8 cellular contexts compared by ENCODE assay signal in genomic region chr9:97237951-97238851, GRCh38.
DNase-seq lines count a peak whose midpoint lies in the region; ATAC-seq and TF ChIP-seq lines count a peak whose summit lies in the region.

No MANE protein-coding gene starts in this region.

- TF ChIP-seq CTCF in mucosa of descending colon (IDR thresholded peaks at IDR 0.05) = no peak

- peak overlapping the region; percentile 15 for H3K4me3 ChIP-seq in mucosa of descending colon

- H3K4me3 Mint-ChIP-seq in activated T-cell treated with anti-CD3 and anti-CD28 coated beads, Interleukin-2, amount 50 U/mL, for 4 hours = peak overlapping the region; percentile 91

- no peaks in the 10 kb centered on the region for H3K36me3 Mint-ChIP-seq in activated T-cell treated with anti-CD3 and anti-CD28 coated beads, Interleukin-2, amount 50 U/mL, for 4 hours (ENCODE audit: insufficient read depth)

- peaks cover 1% of the 10 kb centered on the region for H3K9me3 ChIP-seq in mucosa of descending colon

- DNase-seq in DMS79 (lab: John Stamatoyannopoulos, UW) = peak; percentile 38
- DNase-seq in HT-29 (ENCODE audit: low spot score) = peak; percentile 65
- DNase-seq in OCI-M2 (lab: John Stamatoyannopoulos, UW; ENCODE audit: unreplicated experiment) = peak; percentile 25
- DNase-seq in activated T-cell treated with anti-CD3 and anti-CD28 coated beads, Interleukin-2, amount 50 U/mL, for 4 hours = peak; percentile 61
- peak; percentile 92 to 94 for DNase-seq in erythroblast (lab: John Stamatoyannopoulos, UW)
- DNase-seq in mucosa of descending colon = peak; percentile 79 to 90 (median 82)
- DNase-seq in stimulated activated CD8-positive, alpha-beta memory T cell treated with anti-CD3 and anti-CD28 coated beads, Interleukin-15, amount 100 ng/mL, for 48 hours (ENCODE audit: low read depth in 2 of 2) = peak; percentile 71 to 73

- no peaks in the 10 kb centered on the region for H3K27me3 Mint-ChIP-seq in activated T-cell treated with anti-CD3 and anti-CD28 coated beads, Interleukin-2, amount 50 U/mL, for 4 hours (ENCODE audit: low read depth)

- ATAC-seq in activated T-cell treated with anti-CD3 and anti-CD28 coated beads, Interleukin-2, amount 50 U/mL, for 4 hours = peak; percentile 94 to 96
- ATAC-seq in mucosa of descending colon (peak; percentile 98), HG03025 (IDR thresholded peaks at IDR 0.05; ENCODE audit: low FRiP score, unreplicated experiment) (no peak)

- intact Hi-C loops in mucosa of descending colon (cut with DNase I, micrococcal nuclease) = no loop called here

- H3K9me3 Mint-ChIP-seq in activated T-cell treated with anti-CD3 and anti-CD28 coated beads, Interleukin-2, amount 50 U/mL, for 4 hours = no peaks in the 10 kb centered on the region

- peaks cover 20% of the 10 kb centered on the region for H3K4me1 Mint-ChIP-seq in activated T-cell treated with anti-CD3 and anti-CD28 coated beads, Interleukin-2, amount 50 U/mL, for 4 hours (ENCODE audit: low read depth)

- peaks cover 3% of the 10 kb centered on the region for H3K4me1 ChIP-seq in mucosa of descending colon (ENCODE audit: low read depth)

- no peaks in the 10 kb centered on the region for H3K36me3 ChIP-seq in mucosa of descending colon (ENCODE audit: low read depth)

- peak; percentile 83 for TF ChIP-seq POLR2A in erythroblast (IDR thresholded peaks at IDR 0.05; ENCODE audit: low read length)

Comparison
In these comparisons a context has a peak if more than half of its experiments do, and no peak if none do; other contexts are left out.
1. DNase-seq: peak in every context shown above with its lines; median percentile 93 in erythroblast; 82 in mucosa of descending colon; 72 in stimulated activated CD8-positive, alpha-beta memory T cell treated with anti-CD3 and anti-CD28 coated beads, Interleukin-15, amount 100 ng/mL, for 48 hours; 65 in HT-29; 61 in activated T-cell treated with anti-CD3 and anti-CD28 coated beads, Interleukin-2, amount 50 U/mL, for 4 hours; 38 in DMS79; 25 in OCI-M2.